In the genomic region with DNA sequence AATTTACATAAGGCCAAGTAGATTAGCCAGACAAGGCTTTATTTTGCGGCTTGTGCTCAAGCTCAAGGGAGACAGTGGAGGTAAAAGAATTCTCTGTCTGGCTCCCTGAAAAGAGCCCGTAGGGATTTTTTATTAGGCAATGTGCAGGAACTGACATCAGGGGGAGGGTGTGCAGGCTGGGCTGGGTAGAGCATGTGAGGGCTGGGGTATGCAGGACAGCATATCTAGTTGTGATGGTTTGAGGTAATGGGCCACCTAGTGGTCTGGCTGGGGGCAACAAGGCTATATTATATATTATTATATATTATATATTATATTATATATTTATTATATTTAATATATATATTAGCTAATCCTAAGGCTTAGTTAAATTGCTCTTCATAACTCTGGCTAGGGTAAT, we compare ENCODE assay signal across 13 cellular contexts.
A peak's percentile ranks its signal among the peaks of the same experiment; 100 is the strongest.
DNase-seq lines count a peak whose midpoint lies in the region; ATAC-seq and TF ChIP-seq lines count a peak whose summit lies in the region.
"Had no signal": no experiment of that assay in that cellular context is flagged by ENCODE, and none has a peak within 500 bp of the region (broad histone marks: within the 10 kb centered on the region; RNA-seq: fewer than 3 reads in every experiment).

No MANE protein-coding gene starts in this region.

- H3K27ac Mint-ChIP-seq in osteocyte (ENCODE audit: unreplicated experiment): no peak overlapping the region
- H3K27ac Mint-ChIP-seq: activated CD4-positive, alpha-beta T cell treated with anti-CD3 and anti-CD28 coated beads, Interleukin-2, amount 10 ng/mL, durations not matched to agents 24 days and 14 days; CD4-positive, CD25-positive, alpha-beta regulatory T cell had no signal

- TF ChIP-seq CTCF in osteocyte (IDR thresholded peaks at IDR 0.05): peak; percentile 38

- H3K4me1 Mint-ChIP-seq in osteocyte (ENCODE audit: unreplicated experiment): peaks cover 8% of the 10 kb centered on the region
- H3K4me1 Mint-ChIP-seq: activated CD4-positive, alpha-beta T cell treated with anti-CD3 and anti-CD28 coated beads, Interleukin-2, amount 10 ng/mL, durations not matched to agents 24 days and 14 days; CD4-positive, CD25-positive, alpha-beta regulatory T cell had no signal

- no peaks in the 10 kb centered on the region for H3K27me3 Mint-ChIP-seq in osteocyte (ENCODE audit: unreplicated experiment)
- H3K27me3 Mint-ChIP-seq: activated CD4-positive, alpha-beta T cell treated with anti-CD3 and anti-CD28 coated beads, Interleukin-2, amount 10 ng/mL, durations not matched to agents 24 days and 14 days; CD4-positive, CD25-positive, alpha-beta regulatory T cell had no signal

- ATAC-seq in HG03442 (IDR thresholded peaks at IDR 0.05; ENCODE audit: unreplicated experiment) (peak; percentile 66), HG02642 (IDR thresholded peaks at IDR 0.05; ENCODE audit: poor library complexity, unreplicated experiment) (no peak)
- ATAC-seq: mucosa of descending colon had no signal

- no peaks in the 10 kb centered on the region for H3K9me3 Mint-ChIP-seq in osteocyte (ENCODE audit: unreplicated experiment)
- H3K9me3 Mint-ChIP-seq: activated CD4-positive, alpha-beta T cell treated with anti-CD3 and anti-CD28 coated beads, Interleukin-2, amount 10 ng/mL, durations not matched to agents 24 days and 14 days had no signal

- peak; percentile 4 for DNase-seq in activated CD4-positive, alpha-beta T cell treated with anti-CD3 and anti-CD28 coated beads for 48 hours
- no peak for DNase-seq in activated CD4-positive, alpha-beta T cell treated with anti-CD3 and anti-CD28 coated beads, Interleukin-2, amount 50 U/mL, for 4 hours
- DNase-seq in amniotic epithelial cell (ENCODE audit: low read depth): peak; percentile 24
- DNase-seq in osteocyte (ENCODE audit: extremely low spot score, unreplicated experiment): no peak
- no peak for DNase-seq in glomerular visceral epithelial cell (ENCODE audit: extremely low spot score)
- DNase-seq in HUDEP-2 (lab: John Stamatoyannopoulos, UW; ENCODE audit: unreplicated experiment in 76 of 76): no peak
- DNase-seq: activated CD4-positive, alpha-beta T cell treated with anti-CD3 and anti-CD28 coated beads, Interleukin-2, amount 10 ng/mL, durations not matched to agents 24 days and 14 days; CD4-positive, CD25-positive, alpha-beta regulatory T cell; cerebellar nuclear complex; mucosa of descending colon; NCI-H2029 had no signal

- no peaks in the 10 kb centered on the region for H3K36me3 Mint-ChIP-seq in osteocyte (ENCODE audit: unreplicated experiment)
- H3K36me3 Mint-ChIP-seq: CD4-positive, CD25-positive, alpha-beta regulatory T cell had no signal

- no peak overlapping the region for H3K4me3 Mint-ChIP-seq in osteocyte (ENCODE audit: unreplicated experiment)
- H3K4me3 Mint-ChIP-seq: activated CD4-positive, alpha-beta T cell treated with anti-CD3 and anti-CD28 coated beads, Interleukin-2, amount 10 ng/mL, durations not matched to agents 24 days and 14 days; CD4-positive, CD25-positive, alpha-beta regulatory T cell had no signal

Comparison
In these comparisons a context has a peak if more than half of its experiments do, and no peak if none do; other contexts are left out.
1. DNase-seq: peak in activated CD4-positive, alpha-beta T cell treated with anti-CD3 and anti-CD28 coated beads for 48 hours (single experiment) and amniotic epithelial cell (single experiment); none in activated CD4-positive, alpha-beta T cell treated with anti-CD3 and anti-CD28 coated beads, Interleukin-2, amount 50 U/mL, for 4 hours (0 of 2), osteocyte (single experiment), glomerular visceral epithelial cell (single experiment) and HUDEP-2 (0 of 76).